Comparison of ENCODE assay signal across 28 cellular contexts in genomic region chr12:90871697-90872096, GRCh38.
"Had no signal": no experiment of that assay in that cellular context is flagged by ENCODE, and none has a peak within 500 bp of the region (broad histone marks: within the 10 kb centered on the region; RNA-seq: fewer than 3 reads in every experiment).

No MANE protein-coding gene starts in this region.

- H3K36me3 Mint-ChIP-seq: activated naive CD8-positive, alpha-beta T cell; WTC11 had no signal

- H3K27me3 ChIP-seq: brain microvascular endothelial cell, dorsolateral prefrontal cortex, gastrocnemius medialis had no signal

- H3K4me3 ChIP-seq: coronary artery, dorsolateral prefrontal cortex, gastrocnemius medialis had no signal

- H3K27me3 Mint-ChIP-seq: activated CD4-positive, alpha-beta memory T cell treated with anti-CD3 and anti-CD28 coated beads, Interleukin-2, amount 10 ng/mL, durations not matched to agents 7 days and 5 days; activated CD4-positive, alpha-beta T cell treated with anti-CD3 and anti-CD28 coated beads, Interleukin-2, amount 10 ng/mL, durations not matched to agents 7 days and 5 days; central memory CD8-positive, alpha-beta T cell; dendritic cell treated with granulocyte-macrophage colony-stimulating factor and Interleukin-4, amounts not matched to agents 40 ng/mL and 50 ng/mL, for 4 days had no signal

- H3K4me3 Mint-ChIP-seq: activated CD4-positive, alpha-beta memory T cell treated with anti-CD3 and anti-CD28 coated beads, Interleukin-2, amount 10 ng/mL, durations not matched to agents 7 days and 5 days; activated CD4-positive, alpha-beta T cell treated with anti-CD3 and anti-CD28 coated beads, Interleukin-2, amount 10 ng/mL, durations not matched to agents 7 days and 5 days; activated naive CD8-positive, alpha-beta T cell; activated T-cell treated with anti-CD3 and anti-CD28 coated beads, Interleukin-2, amount 50 U/mL, for 24 hours; activated T-cell treated with anti-CD3 and anti-CD28 coated beads, Interleukin-2, amount 50 U/mL, for 72 hours; central memory CD8-positive, alpha-beta T cell; dendritic cell treated with granulocyte-macrophage colony-stimulating factor and Interleukin-4, amounts not matched to agents 40 ng/mL and 50 ng/mL, for 4 days; endodermal cell; WTC11 had no signal

- H3K9me3 ChIP-seq: gastrocnemius medialis had no signal

- H3K4me1 ChIP-seq: gastrocnemius medialis had no signal

- ATAC-seq: activated T-cell treated with anti-CD3 and anti-CD28 coated beads, Interleukin-2, amount 50 U/mL, for 72 hours; esophagus mucosa; gastrocnemius medialis; WTC11 had no signal

- DNase-seq: activated CD4-positive, alpha-beta memory T cell treated with anti-CD3 and anti-CD28 coated beads, Interleukin-2, amount 10 ng/mL, durations not matched to agents 7 days and 5 days; activated CD4-positive, alpha-beta T cell treated with anti-CD3 and anti-CD28 coated beads for 1 hour; activated CD4-positive, alpha-beta T cell treated with anti-CD3 and anti-CD28 coated beads for 4 hours; activated CD4-positive, alpha-beta T cell treated with anti-CD3 and anti-CD28 coated beads, Interleukin-2, amount 10 ng/mL, durations not matched to agents 7 days and 5 days; activated CD4-positive, alpha-beta T cell treated with anti-CD3 and anti-CD28 coated beads, Interleukin-2, amount 50 U/mL, for 4 hours; activated CD8-positive, alpha-beta memory T cell treated with anti-CD3 and anti-CD28 coated beads, Interleukin-2, amount 50 U/mL, for 48 hours; activated effector memory CD4-positive, alpha-beta T cell treated with Interleukin-2 at 50 U/mL for 16 hours; activated gamma-delta T cell treated with Interleukin-2 at 50 U/mL for 16 hours; activated naive CD4-positive, alpha-beta T cell treated with anti-CD3 and anti-CD28 coated beads, Interleukin-2, amount 50 U/mL, for 16 hours; activated naive CD4-positive, alpha-beta T cell treated with Interleukin-2 at 50 U/mL for 16 hours; activated T-cell treated with anti-CD3 and anti-CD28 coated beads for 4 hours; activated T-cell treated with anti-CD3 and anti-CD28 coated beads, Interleukin-2, amount 50 U/mL, for 24 hours; activated T-cell treated with anti-CD3 and anti-CD28 coated beads, Interleukin-2, amount 50 U/mL, for 72 hours; amniotic stem cell; anterior cingulate cortex; brain microvascular endothelial cell; dorsolateral prefrontal cortex; effector memory CD4-positive, alpha-beta T cell; endodermal cell; gastrocnemius medialis; T-helper 2 cell had no signal

- H3K4me1 Mint-ChIP-seq: activated CD4-positive, alpha-beta memory T cell treated with anti-CD3 and anti-CD28 coated beads, Interleukin-2, amount 10 ng/mL, durations not matched to agents 7 days and 5 days; activated CD4-positive, alpha-beta T cell treated with anti-CD3 and anti-CD28 coated beads, Interleukin-2, amount 10 ng/mL, durations not matched to agents 7 days and 5 days; central memory CD8-positive, alpha-beta T cell; endodermal cell; WTC11 had no signal

- H3K27ac Mint-ChIP-seq: activated CD4-positive, alpha-beta memory T cell treated with anti-CD3 and anti-CD28 coated beads, Interleukin-2, amount 10 ng/mL, durations not matched to agents 7 days and 5 days; activated CD4-positive, alpha-beta T cell treated with anti-CD3 and anti-CD28 coated beads, Interleukin-2, amount 10 ng/mL, durations not matched to agents 7 days and 5 days; activated naive CD8-positive, alpha-beta T cell; activated T-cell treated with anti-CD3 and anti-CD28 coated beads, Interleukin-2, amount 50 U/mL, for 24 hours; activated T-cell treated with anti-CD3 and anti-CD28 coated beads, Interleukin-2, amount 50 U/mL, for 72 hours; dendritic cell treated with granulocyte-macrophage colony-stimulating factor and Interleukin-4, amounts not matched to agents 40 ng/mL and 50 ng/mL, for 4 days; endodermal cell; WTC11 had no signal

- H3K27ac ChIP-seq: brain microvascular endothelial cell, coronary artery, gastrocnemius medialis, VCaP had no signal

- H3K36me3 ChIP-seq: brain microvascular endothelial cell, gastrocnemius medialis had no signal

- H3K9me3 Mint-ChIP-seq: activated CD4-positive, alpha-beta memory T cell treated with anti-CD3 and anti-CD28 coated beads, Interleukin-2, amount 10 ng/mL, durations not matched to agents 7 days and 5 days; activated CD4-positive, alpha-beta T cell treated with anti-CD3 and anti-CD28 coated beads, Interleukin-2, amount 10 ng/mL, durations not matched to agents 7 days and 5 days; activated T-cell treated with anti-CD3 and anti-CD28 coated beads, Interleukin-2, amount 50 U/mL, for 24 hours; activated T-cell treated with anti-CD3 and anti-CD28 coated beads, Interleukin-2, amount 50 U/mL, for 72 hours; dendritic cell treated with granulocyte-macrophage colony-stimulating factor and Interleukin-4, amounts not matched to agents 40 ng/mL and 50 ng/mL, for 4 days had no signal
